ENCODE assay signal across 21 cellular contexts in genomic region chr9:69250681-69251080, GRCh38.
"Had no signal": no experiment of that assay in that cellular context is flagged by ENCODE, and none has a peak within 500 bp of the region (broad histone marks: within the 10 kb centered on the region; RNA-seq: fewer than 3 reads in every experiment).

No MANE protein-coding gene starts in this region.

- H3K27me3 ChIP-seq: MG63, SJCRH30 had no signal

- H3K36me3 ChIP-seq: MG63 had no signal

- H3K27ac ChIP-seq: RWPE1, SJCRH30 had no signal

- H3K4me3 ChIP-seq: MG63, SJCRH30 had no signal

- H3K9me3 ChIP-seq: MG63 had no signal

- ATAC-seq: Panc1, PC-3, SK-N-SH treated with all-trans-retinoic acid at 6 μM for 48 hours had no signal

- DNase-seq: KBM-7, MG63, NCI-H1092, NCI-H1105 treated with DMSO at 0.1 percent for 48 hours, NCI-H1436, NCI-H187, NCI-H2029, NCI-H2081 treated with DMSO at 0.1 percent for 48 hours, NCI-H2171, NCI-H226, NCI-H446, NCI-H510A, NCI-H524 treated with DMSO at 0.1 percent for 48 hours, NCI-H69, NCI-H774, PC-3, SHP77, SJCRH30 had no signal
